In genomic region chr5:143237664-143238063, GRCh38 we compare ENCODE assay signal across 30 cellular contexts.
"Had no signal": no experiment of that assay in that cellular context is flagged by ENCODE, and none has a peak within 500 bp of the region (broad histone marks: within the 10 kb centered on the region; RNA-seq: fewer than 3 reads in every experiment).

No MANE protein-coding gene starts in this region.

- H3K27ac ChIP-seq: left lung, lower lobe of right lung, pancreas, prostate gland, spleen, suprapubic skin, thoracic aorta, tibial artery, upper lobe of right lung had no signal

- H3K36me3 ChIP-seq: left lung, lower lobe of right lung, pancreas, prostate gland, spleen, suprapubic skin, thoracic aorta, tibial artery, upper lobe of right lung had no signal

- H3K4me3 ChIP-seq: left lung, lower lobe of right lung, pancreas, prostate gland, spleen, suprapubic skin, thoracic aorta, tibial artery, upper lobe of right lung had no signal

- H3K4me1 Mint-ChIP-seq: naive thymus-derived CD8-positive, alpha-beta T cell; neural crest cell; stimulated activated effector memory CD8-positive, alpha-beta T cell treated with anti-CD3 and anti-CD28 coated beads, Interleukin-12 subunit alpha, Interleukin-12 subunit beta, amount 100 ng/mL, for 72 hours had no signal

- H3K9me3 Mint-ChIP-seq: naive thymus-derived CD8-positive, alpha-beta T cell; nephron; stimulated activated effector memory CD8-positive, alpha-beta T cell treated with anti-CD3 and anti-CD28 coated beads, Interleukin-12 subunit alpha, Interleukin-12 subunit beta, amount 100 ng/mL, for 72 hours; stimulated activated naive CD8-positive, alpha-beta T cell treated with anti-CD3 and anti-CD28 coated beads, Interleukin-15, Interleukin-2, amounts not matched to agents 100 ng/mL and 50 ng/mL, for 24 hours had no signal

- H3K36me3 Mint-ChIP-seq: stimulated activated effector memory CD8-positive, alpha-beta T cell treated with anti-CD3 and anti-CD28 coated beads, Interleukin-12 subunit alpha, Interleukin-12 subunit beta, amount 100 ng/mL, for 72 hours had no signal

- H3K4me1 ChIP-seq: left lung, lower lobe of right lung, pancreas, prostate gland, spleen, upper lobe of right lung had no signal

- H3K9me3 ChIP-seq: left lung, lower lobe of right lung, pancreas, prostate gland, spleen, suprapubic skin, thoracic aorta, tibial artery, upper lobe of right lung had no signal

- H3K27me3 Mint-ChIP-seq: stimulated activated naive CD8-positive, alpha-beta T cell treated with anti-CD3 and anti-CD28 coated beads, Interleukin-15, Interleukin-2, amounts not matched to agents 100 ng/mL and 50 ng/mL, for 24 hours had no signal

- H3K4me3 Mint-ChIP-seq: naive thymus-derived CD8-positive, alpha-beta T cell; nephron; neural crest cell; stimulated activated effector memory CD8-positive, alpha-beta T cell treated with anti-CD3 and anti-CD28 coated beads, Interleukin-12 subunit alpha, Interleukin-12 subunit beta, amount 100 ng/mL, for 72 hours; stimulated activated naive CD8-positive, alpha-beta T cell treated with anti-CD3 and anti-CD28 coated beads, Interleukin-15, Interleukin-2, amounts not matched to agents 100 ng/mL and 50 ng/mL, for 24 hours had no signal

- H3K27ac Mint-ChIP-seq: naive thymus-derived CD8-positive, alpha-beta T cell; stimulated activated effector memory CD8-positive, alpha-beta T cell treated with anti-CD3 and anti-CD28 coated beads, Interleukin-12 subunit alpha, Interleukin-12 subunit beta, amount 100 ng/mL, for 72 hours; stimulated activated naive CD8-positive, alpha-beta T cell treated with anti-CD3 and anti-CD28 coated beads, Interleukin-15, Interleukin-2, amounts not matched to agents 100 ng/mL and 50 ng/mL, for 24 hours had no signal

- H3K27me3 ChIP-seq: left lung, pancreas, spleen, suprapubic skin, tibial artery, upper lobe of right lung had no signal

- ATAC-seq: left colon; left lung; lower lobe of right lung; naive thymus-derived CD8-positive, alpha-beta T cell; pancreas; right cardiac atrium; sciatic nerve; stimulated activated effector memory CD8-positive, alpha-beta T cell treated with anti-CD3 and anti-CD28 coated beads, Interleukin-12 subunit alpha, Interleukin-12 subunit beta, amount 100 ng/mL, for 72 hours; upper lobe of right lung had no signal

- DNase-seq: hippocampal formation; kidney glomerular epithelial cell; left colon; left lung; lower lobe of right lung; mammary epithelial cell; mesenchymal stem cell; naive thymus-derived CD8-positive, alpha-beta T cell; nucleus accumbens; pancreas; posterior cingulate gyrus; retina; right cardiac atrium; small intestine; spleen; stimulated activated CD4-positive, alpha-beta T cell treated with anti-CD3 and anti-CD28 coated beads, Interleukin-4, amount 100 ng/mL, for 24 hours; stimulated activated naive CD4-positive, alpha-beta T cell; tibial artery; trophoblast cell; upper lobe of right lung had no signal

- FAIRE-seq: keratinocyte, pancreas, small intestine, urothelium cell line had no signal
